In the genomic region with DNA sequence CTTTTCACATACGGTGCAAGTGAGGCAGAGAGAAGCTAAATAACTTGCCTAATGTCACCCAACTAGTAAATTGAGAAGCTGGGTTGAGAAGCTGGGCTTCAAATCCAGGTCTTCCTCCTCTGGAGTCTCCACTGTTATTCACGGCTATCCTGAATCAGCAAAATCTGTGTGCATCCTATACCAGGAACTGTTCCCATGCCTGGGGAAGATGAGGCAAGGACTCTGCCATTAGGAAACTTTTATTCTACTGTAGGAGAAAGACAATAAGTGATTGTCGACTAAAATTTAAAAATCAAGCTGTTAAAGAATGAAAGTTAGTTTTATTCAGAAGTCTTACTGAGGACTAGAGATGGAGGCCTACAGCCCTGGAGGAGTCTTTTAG, we compare ENCODE assay signal across 8 cellular contexts. TPM values are rescaled to one million over a fixed set of nuclear protein-coding genes. Genes with fewer than 3 reads are reported as not detected.
DNase-seq lines count a peak whose midpoint lies in the region; ATAC-seq and TF ChIP-seq lines count a peak whose summit lies in the region.

No MANE protein-coding gene starts in this region.

- H3K4me3 ChIP-seq in kidney epithelial cell (ENCODE audit: low read depth, low read length) = peak overlapping the region; percentile 95
- peak overlapping the region; percentile 98 for H3K4me3 ChIP-seq in thoracic aorta

- no peaks in the 10 kb centered on the region for H3K36me3 ChIP-seq in kidney epithelial cell (ENCODE audit: control insufficient read depth, insufficient read depth, low read length)
- no peaks in the 10 kb centered on the region for H3K36me3 ChIP-seq in thoracic aorta

- peak overlapping the region; percentile 87 for H3K27ac Mint-ChIP-seq in activated CD4-positive, alpha-beta T cell treated with anti-CD3 and anti-CD28 coated beads, Interleukin-2, amount 10 ng/mL, durations not matched to agents 7 days and 5 days
- H3K27ac Mint-ChIP-seq in activated naive CD8-positive, alpha-beta T cell treated with anti-CD3 and anti-CD28 coated beads for 36 hours = peak overlapping the region; percentile 87

- ATAC-seq in thoracic aorta (ENCODE audit: insufficient number of reproducible peaks, low FRiP score, low read depth) = no peak
- no peak for ATAC-seq in GM21576 (IDR thresholded peaks at IDR 0.05; ENCODE audit: unreplicated experiment)

- POLR2A ChIA-PET in activated CD4-positive, alpha-beta T cell treated with anti-CD3 and anti-CD28 coated beads, Interleukin-2, amount 10 ng/mL, durations not matched to agents 7 days and 5 days (lab: Charles Lee) = no interaction called here

- no peaks in the 10 kb centered on the region for H3K9me3 Mint-ChIP-seq in activated CD4-positive, alpha-beta T cell treated with anti-CD3 and anti-CD28 coated beads, Interleukin-2, amount 10 ng/mL, durations not matched to agents 7 days and 5 days
- peaks cover 2% of the 10 kb centered on the region for H3K9me3 Mint-ChIP-seq in activated naive CD8-positive, alpha-beta T cell treated with anti-CD3 and anti-CD28 coated beads for 36 hours

- no peaks in the 10 kb centered on the region for H3K27me3 Mint-ChIP-seq in activated CD4-positive, alpha-beta T cell treated with anti-CD3 and anti-CD28 coated beads, Interleukin-2, amount 10 ng/mL, durations not matched to agents 7 days and 5 days
- H3K27me3 Mint-ChIP-seq in activated naive CD8-positive, alpha-beta T cell treated with anti-CD3 and anti-CD28 coated beads for 36 hours = no peaks in the 10 kb centered on the region

- CTCF ChIA-PET in activated CD4-positive, alpha-beta T cell treated with anti-CD3 and anti-CD28 coated beads, Interleukin-2, amount 10 ng/mL, durations not matched to agents 7 days and 5 days (lab: Charles Lee) = no interaction called here

- no peaks in the 10 kb centered on the region for H3K9me3 ChIP-seq in thoracic aorta

- H3K27ac ChIP-seq in thoracic aorta = peak overlapping the region; percentile 60 to 84

- H3K4me3 Mint-ChIP-seq in activated CD4-positive, alpha-beta T cell treated with anti-CD3 and anti-CD28 coated beads, Interleukin-2, amount 10 ng/mL, durations not matched to agents 7 days and 5 days = peak overlapping the region; percentile 85
- peak overlapping the region; percentile 93 for H3K4me3 Mint-ChIP-seq in activated naive CD8-positive, alpha-beta T cell treated with anti-CD3 and anti-CD28 coated beads for 36 hours

- no peak for DNase-seq in activated CD4-positive, alpha-beta T cell treated with anti-CD3 and anti-CD28 coated beads, Interleukin-2, amount 10 ng/mL, durations not matched to agents 7 days and 5 days
- no peak for DNase-seq in activated CD4-positive, alpha-beta T cell treated with anti-CD3 and anti-CD28 coated beads for 48 hours
- DNase-seq in activated naive CD8-positive, alpha-beta T cell treated with anti-CD3 and anti-CD28 coated beads for 36 hours = no peak
- DNase-seq in kidney epithelial cell (ENCODE audit: low read depth) = no peak
- DNase-seq in thoracic aorta (ENCODE audit: low spot score) = no peak
- no peak for DNase-seq in nucleus accumbens (lab: John Stamatoyannopoulos, UW)
- DNase-seq in central memory CD4-positive, alpha-beta T cell = no peak

- peaks cover 24% of the 10 kb centered on the region for H3K4me1 Mint-ChIP-seq in activated CD4-positive, alpha-beta T cell treated with anti-CD3 and anti-CD28 coated beads, Interleukin-2, amount 10 ng/mL, durations not matched to agents 7 days and 5 days
- H3K4me1 Mint-ChIP-seq in activated naive CD8-positive, alpha-beta T cell treated with anti-CD3 and anti-CD28 coated beads for 36 hours = peaks cover 21% of the 10 kb centered on the region

- TF ChIP-seq CTCF in kidney epithelial cell (IDR thresholded peaks at IDR 0.05; ENCODE audit: insufficient read depth, low read length, poor library complexity, severe bottlenecking) (no peak), thoracic aorta (IDR thresholded peaks at IDR 0.05) (no peak)

- H3K27me3 ChIP-seq in kidney epithelial cell (ENCODE audit: control insufficient read depth, insufficient read depth, low read length) = no peaks in the 10 kb centered on the region
- H3K27me3 ChIP-seq in thoracic aorta (replicated peaks; ENCODE audit: insufficient read depth) = no peaks in the 10 kb centered on the region

- H3K36me3 Mint-ChIP-seq in activated CD4-positive, alpha-beta T cell treated with anti-CD3 and anti-CD28 coated beads, Interleukin-2, amount 10 ng/mL, durations not matched to agents 7 days and 5 days (ENCODE audit: low read depth) = peaks cover 3% of the 10 kb centered on the region
- peaks cover 4% of the 10 kb centered on the region for H3K36me3 Mint-ChIP-seq in activated naive CD8-positive, alpha-beta T cell treated with anti-CD3 and anti-CD28 coated beads for 36 hours

- H3K4me1 ChIP-seq in thoracic aorta (ENCODE audit: control insufficient read depth in 1 of 2, low read depth in 2 of 2) = peaks cover 0 to 13% of the 10 kb centered on the region in 2 donors

RNA-seq across cellular contexts. Expression of a gene that starts 0.9 kb away (rescaled TPM):
- 1 to 10 TPM; 1.0 to 1.1 TPM for total RNA-seq in activated CD4-positive, alpha-beta T cell treated with anti-CD3 and anti-CD28 coated beads, Interleukin-2, amount 10 ng/mL, durations not matched to agents 7 days and 5 days
- 1 to 10 TPM; 3.4 to 3.9 TPM for total RNA-seq in activated naive CD8-positive, alpha-beta T cell treated with anti-CD3 and anti-CD28 coated beads for 36 hours
- total RNA-seq in kidney epithelial cell (1.8 and 3.2 TPM in 2 replicates), thoracic aorta (10 to 100 TPM in 1 of 2 donors, 1 to 10 TPM in 1; 4.5 to 12.8 TPM)
